Comparison of ENCODE assay signal across 18 cellular contexts in genomic region chr13:29677627-29678026, GRCh38.
DNase-seq lines count a peak whose midpoint lies in the region; ATAC-seq and TF ChIP-seq lines count a peak whose summit lies in the region.
"Had no signal": no experiment of that assay in that cellular context is flagged by ENCODE, and none has a peak within 500 bp of the region (broad histone marks: within the 10 kb centered on the region; RNA-seq: fewer than 3 reads in every experiment).

No MANE protein-coding gene starts in this region.

- no peak overlapping the region for H3K23ac ChIP-seq in trophoblast cell (ENCODE audit: low read length)

- no peak overlapping the region for H4K8ac ChIP-seq in trophoblast cell (ENCODE audit: low read depth, low read length)

- no peaks in the 10 kb centered on the region for H3K79me2 ChIP-seq in trophoblast cell (ENCODE audit: control insufficient read depth, insufficient read depth, low read length, poor library complexity)

- no peak overlapping the region for H2AFZ ChIP-seq in trophoblast cell (ENCODE audit: insufficient read depth, low read length, poor library complexity)

- TF ChIP-seq CTCF in RWPE1 (conservative IDR thresholded peaks at IDR 0.05; ENCODE audit: low read depth) = no peak

- peaks cover 4% of the 10 kb centered on the region for H3K79me1 ChIP-seq in trophoblast cell (ENCODE audit: low read length)

- no peak overlapping the region for H2BK120ac ChIP-seq in trophoblast cell (ENCODE audit: insufficient read depth, low read length, poor library complexity)

- H2BK5ac ChIP-seq in trophoblast cell (ENCODE audit: low read depth, low read length, poor library complexity) = peak overlapping the region; percentile 31

- DNase-seq in A172 (ENCODE audit: low spot score) (peak; percentile 23), RWPE1 (ENCODE audit: low spot score) (no peak), trophoblast cell (no peak), COLO668 (lab: John Stamatoyannopoulos, UW; ENCODE audit: unreplicated experiment) (no peak), dedifferentiated amniotic fluid mesenchymal stem cell (ENCODE audit: extremely low spot score) (no peak)
- DNase-seq: GOT3, HCEC 1CT, NCI-H1105 treated with DMSO at 0.1 percent for 48 hours, NCI-H1694, NCI-H2081, NCI-H2171, NCI-H524, NCI-H774, Right ventricle myocardium superior, SW 1271 had no signal

- no peak overlapping the region for H3K4ac ChIP-seq in trophoblast cell (ENCODE audit: low read depth, low read length)

- CTCF ChIA-PET in RWPE1 (lab: Yijun Ruan, JAX) = interaction anchor here (0.5 kb wide), 1 partner anchor 1218 kb away, joined by 3 read pairs; no protein-coding TSS in a partner anchor

- H3K9me3 ChIP-seq in esophagus (ENCODE audit: control insufficient read depth in 2 of 2, insufficient read depth in 1 of 2, low read depth in 1 of 2, low read length in 1 of 2) (no peaks in the 10 kb centered on the region), trophoblast cell (ENCODE audit: insufficient read depth, low read depth, low read length) (no peaks in the 10 kb centered on the region)

- H3K27ac ChIP-seq in RWPE1 = peak overlapping the region; percentile 59; the same call in 1 of the 2 replicates
- peak overlapping the region; percentile 14 to 75 for H3K27ac ChIP-seq in esophagus (ENCODE audit: low read depth in 2 of 2, low read length in 1 of 2)
- no peak overlapping the region for H3K27ac ChIP-seq in trophoblast cell (ENCODE audit: low read depth, low read length)
- H3K27ac ChIP-seq: KMS-11 had no signal

- H3K18ac ChIP-seq in trophoblast cell (ENCODE audit: low read length) = peak overlapping the region; percentile 23

- no peak overlapping the region for H2AK5ac ChIP-seq in trophoblast cell (ENCODE audit: low read length)

- no peak overlapping the region for H3K4me3 ChIP-seq in esophagus (ENCODE audit: low read depth in 1 of 2, low read length in 2 of 2)
- no peak overlapping the region for H3K4me3 ChIP-seq in trophoblast cell (ENCODE audit: low read depth, low read length)

- no peak for ATAC-seq in GM19467 (IDR thresholded peaks at IDR 0.05; ENCODE audit: unreplicated experiment)

- no peak overlapping the region for H3K4me2 ChIP-seq in trophoblast cell (ENCODE audit: low read length)
- H3K4me2 ChIP-seq: KMS-11 had no signal

- no peak overlapping the region for H3K9ac ChIP-seq in trophoblast cell (ENCODE audit: low read length)
- H3K9ac ChIP-seq: KMS-11 had no signal

- peaks cover 2 to 5% of the 10 kb centered on the region in 2 donors for H3K4me1 ChIP-seq in esophagus (ENCODE audit: control insufficient read depth in 2 of 2, insufficient read depth in 2 of 2, low read length in 1 of 2)
- peaks cover 5 to 6% of the 10 kb centered on the region in 2 experiments for H3K4me1 ChIP-seq in trophoblast cell (ENCODE audit: control insufficient read depth in 1 of 2, insufficient read depth in 2 of 2, low read length in 2 of 2)

- no peak overlapping the region for H3K14ac ChIP-seq in trophoblast cell (ENCODE audit: low read length)

- peak overlapping the region; percentile 37 for H4K91ac ChIP-seq in trophoblast cell (ENCODE audit: low read depth, low read length)

- 51 to 68% methylated on average over 5 of the region's 5 CpGs for WGBS in esophagus, 2 donors
- WGBS in trophoblast cell (ENCODE audit: extremely low coverage, insufficient coverage, insufficient read length) = no CpG with 5 or more reads among the region's 5 CpGs

- POLR2A ChIA-PET in RWPE1 (lab: Yijun Ruan, JAX; ENCODE audit: low non-redundant PET) = interaction anchor here (0.6 kb wide), 1 partner anchor 338 kb away, joined by 5 read pairs; no protein-coding TSS in a partner anchor

- H2BK12ac ChIP-seq in trophoblast cell (ENCODE audit: low read length) = peak overlapping the region; percentile 48

- no peak overlapping the region for H4K12ac ChIP-seq in trophoblast cell (ENCODE audit: low read depth, low read length)

- H3K27me3 ChIP-seq in esophagus (ENCODE audit: control insufficient read depth in 1 of 2, insufficient read depth in 2 of 2, low read length in 2 of 2) = no peaks in the 10 kb centered on the region
- no peaks in the 10 kb centered on the region for H3K27me3 ChIP-seq in trophoblast cell (ENCODE audit: insufficient read depth, low read length)

- H3K36me3 ChIP-seq in esophagus (ENCODE audit: control insufficient read depth in 2 of 2, insufficient read depth in 2 of 2, low read length in 1 of 2) (no peaks in the 10 kb centered on the region), trophoblast cell (ENCODE audit: control insufficient read depth in 1 of 2, insufficient read depth in 2 of 2, low read length in 2 of 2) (no peaks in the 10 kb centered on the region)
